Comparison of ENCODE assay signal across 8 cellular contexts in genomic region chr11:63814383-63814736, GRCh38. TPM values are rescaled to one million over a fixed set of nuclear protein-coding genes. Genes with fewer than 3 reads are reported as not detected.
DNase-seq lines count a peak whose midpoint lies in the region; ATAC-seq and TF ChIP-seq lines count a peak whose summit lies in the region.

No MANE protein-coding gene starts in this region.

- H3K79me2 ChIP-seq in GM23248 (ENCODE audit: insufficient read depth), result peaks cover 42% of the 10 kb centered on the region
- peaks cover 49% of the 10 kb centered on the region for H3K79me2 ChIP-seq in SK-N-SH (ENCODE audit: insufficient read depth)

- H3K27ac ChIP-seq in GM23248, result no peak overlapping the region
- peak overlapping the region; percentile 68 to 82; a peak in 2 of 4 replicates for H3K27ac ChIP-seq in SK-N-SH (ENCODE audit: low read depth in 2 of 2, low read length in 1 of 2)
- peak overlapping the region in 15 of 21 experiments; percentile 47 to 87 (median 76) for H3K27ac ChIP-seq in skin epidermis

- H3K36me3 Mint-ChIP-seq in glutamatergic neuron (ENCODE audit: unreplicated experiment), result peaks cover 5% of the 10 kb centered on the region

- H3K4me1 ChIP-seq in GM23248 (ENCODE audit: insufficient read depth) (peaks cover 17% of the 10 kb centered on the region), SK-N-SH (ENCODE audit: control insufficient read depth in 1 of 2, insufficient read depth in 2 of 2, low read depth in 1 of 2, low read length in 1 of 2) (peaks cover 9 to 15% of the 10 kb centered on the region in 2 experiments; a peak in 3 of 4 replicates)

- in situ Hi-C loops in GM23248 (cut with MboI), result no loop called here

- ATAC-seq in GM19328 (IDR thresholded peaks at IDR 0.05; ENCODE audit: unreplicated experiment), result no peak

- H3K4me3 ChIP-seq in GM23248 (peak overlapping the region; percentile 98), SK-N-SH (ENCODE audit: low read depth in 2 of 2, low read length in 1 of 2) (peak overlapping the region; percentile 72 to 76), skin epidermis (peak overlapping the region; percentile 58 to 92 (median 86))

- H3K9ac ChIP-seq in GM23248 (peak overlapping the region; percentile 86), SK-N-SH (peak overlapping the region; percentile 93)

- H3K4me1 Mint-ChIP-seq in glutamatergic neuron (ENCODE audit: low read depth, unreplicated experiment), result peaks cover 18% of the 10 kb centered on the region

- H3K36me3 ChIP-seq in GM23248 (ENCODE audit: low read depth), result no peaks in the 10 kb centered on the region
- H3K36me3 ChIP-seq in SK-N-SH (replicated peaks in 1 of 2; ENCODE audit: control insufficient read depth in 1 of 2, insufficient read depth in 2 of 2, low read length in 1 of 2), result peaks cover 14 to 26% of the 10 kb centered on the region in 2 experiments

- peaks cover 2% of the 10 kb centered on the region for H3K27me3 Mint-ChIP-seq in glutamatergic neuron (ENCODE audit: unreplicated experiment)

- 0 out of 2 replicates have a peak, but pooled peaks cover 7% of the 10 kb centered on the region for H3F3A ChIP-seq in GM23248 (ENCODE audit: insufficient read depth)
- peaks cover 6% of the 10 kb centered on the region for H3F3A ChIP-seq in SK-N-SH (replicated peaks; ENCODE audit: insufficient read depth)

- peaks cover 2% of the 10 kb centered on the region for H3K9me3 Mint-ChIP-seq in glutamatergic neuron (ENCODE audit: unreplicated experiment)

- peak overlapping the region; percentile 52 for H3K27ac Mint-ChIP-seq in glutamatergic neuron (ENCODE audit: unreplicated experiment)

- peak overlapping the region; percentile 93 for H3K4me3 Mint-ChIP-seq in glutamatergic neuron (ENCODE audit: unreplicated experiment)

- no peak for DNase-seq in GM23248
- no peak for DNase-seq in SK-N-SH
- DNase-seq in glutamatergic neuron, result no peak
- no peak for DNase-seq in NCI-H187 treated with DMSO at 0.1 percent for 48 hours (lab: John Stamatoyannopoulos, UW)
- no peak for DNase-seq in NCI-H2171 (lab: John Stamatoyannopoulos, UW)
- no peak for DNase-seq in DMS153 treated with DMSO at 0.1 percent for 48 hours (lab: John Stamatoyannopoulos, UW; ENCODE audit: unreplicated experiment)

- H3K9me2 ChIP-seq in GM23248 (ENCODE audit: insufficient read depth) (no peaks in the 10 kb centered on the region), SK-N-SH (no peaks in the 10 kb centered on the region)

- WGBS in GM23248 (ENCODE audit: low coverage in 1 of 2, low lambda C conversion rate in 2 of 2, missing lambda C conversion rate in 2 of 2), 2 experiments, result 3 to 4% methylated on average over 7 of the region's 7 CpGs
- WGBS in SK-N-SH (ENCODE audit: low lambda C conversion rate), result 18% methylated on average over 7 of the region's 7 CpGs

- H4K20me1 ChIP-seq in GM23248 (ENCODE audit: insufficient read depth), result peaks cover 4% of the 10 kb centered on the region; the same call in 1 of the 2 replicates
- peaks cover 38% of the 10 kb centered on the region for H4K20me1 ChIP-seq in SK-N-SH (ENCODE audit: insufficient read depth)

- POLR2A ChIA-PET in SK-N-SH (lab: Yijun Ruan, JAX), result interaction anchor here (0.6 kb wide), 4 partner anchors 8 to 103 kb away, joined by 3 to 6 read pairs (median 4); partner anchors contain the start of gene RCOR2

- H2AFZ ChIP-seq in GM23248 (peak overlapping the region; percentile 91), SK-N-SH (ENCODE audit: low read depth) (no peak overlapping the region)

- TF ChIP-seq EP300 in SK-N-SH (IDR thresholded peaks at IDR 0.05; ENCODE audit: borderline replicate concordance in 1 of 2, low read depth in 1 of 2, low read length in 1 of 2), result no peak

- H3K27me3 ChIP-seq in GM23248 (replicated peaks; ENCODE audit: insufficient read depth) (no peaks in the 10 kb centered on the region), SK-N-SH (ENCODE audit: insufficient read depth) (no peaks in the 10 kb centered on the region)

- H3K9me3 ChIP-seq in GM23248 (ENCODE audit: low read depth) (no peaks in the 10 kb centered on the region), SK-N-SH (no peaks in the 10 kb centered on the region)

- TF ChIP-seq CTCF in SK-N-SH (IDR thresholded peaks at IDR 0.05) (no peak), glutamatergic neuron (IDR thresholded peaks at IDR 0.05; ENCODE audit: partially characterized antibody, unreplicated experiment) (no peak)

- CTCF ChIA-PET in SK-N-SH (lab: Yijun Ruan, JAX), result interaction anchor here (1.0 to 1.1 kb wide), 2 partner anchors 14 to 23 kb away, joined by 3 read pairs; no protein-coding TSS in a partner anchor

- H3K4me2 ChIP-seq in GM23248 (ENCODE audit: unreplicated experiment) (peak overlapping the region; percentile 92), SK-N-SH (peak overlapping the region; percentile 95)

- TF ChIP-seq RAD21 in SK-N-SH (IDR thresholded peaks at IDR 0.05; ENCODE audit: low read length), result no peak

TF ChIP-seq in SK-N-SH, 30 proteins besides CTCF, POLR2A, EP300 and RAD21:
- TF ChIP-seq RXRA (IDR thresholded peaks at IDR 0.05; ENCODE audit: borderline replicate concordance, low read depth) (no peak), PBX3 (IDR thresholded peaks at IDR 0.05) (no peak), YY1 (IDR thresholded peaks at IDR 0.05; ENCODE audit: low read depth) (no peak), MXI1 (IDR thresholded peaks at IDR 0.05; ENCODE audit: low read depth, low read length) (no peak), IRF3 (IDR thresholded peaks at IDR 0.05; ENCODE audit: low read depth, low read length) (no peak), MAX (IDR thresholded peaks at IDR 0.05; ENCODE audit: low read depth) (no peak), GATA2 (CRISPR knock-in tag; IDR thresholded peaks at IDR 0.05) (no peak), EZH2phosphoT487 (IDR thresholded peaks at IDR 0.05; ENCODE audit: borderline replicate concordance, low read depth) (no peak), JUND (IDR thresholded peaks at IDR 0.05) (no peak), SMC3 (IDR thresholded peaks at IDR 0.05; ENCODE audit: low read depth, low read length) (no peak), TCF12 (IDR thresholded peaks at IDR 0.05) (no peak), MEF2A (IDR thresholded peaks at IDR 0.05; ENCODE audit: borderline replicate concordance, low read depth) (no peak), RFX5 (IDR thresholded peaks at IDR 0.05; ENCODE audit: low read length) (no peak), CHD2 (IDR thresholded peaks at IDR 0.05; ENCODE audit: low read length, partially characterized antibody) (no peak), FOXM1 (IDR thresholded peaks at IDR 0.05; ENCODE audit: low read depth) (no peak), RCOR1 (IDR thresholded peaks at IDR 0.05; ENCODE audit: low read length) (no peak), NRF1 (IDR thresholded peaks at IDR 0.05; ENCODE audit: low read depth, low read length) (no peak), FOXJ3 (CRISPR knock-in tag; IDR thresholded peaks at IDR 0.05) (no peak), TAF1 (IDR thresholded peaks at IDR 0.05; ENCODE audit: borderline replicate concordance, low read depth, low read length) (no peak), GABPA (IDR thresholded peaks at IDR 0.05; ENCODE audit: low read depth) (no peak)

RNA-seq across cellular contexts. Expression of gene SPINDOC, which starts 1.1 kb away (rescaled TPM):
- total RNA-seq in GM23248 (2014; rRNA removed; shearing (Covaris generic)), result 10.6 and 15.3 TPM in 2 replicates
- polyA plus RNA-seq in GM23248 (2016; fragmentation: Nextera tagmentation; extraction: Ambion mirVana), result 0.30 and 0.86 TPM in 2 replicates
- 39.2 and 45.0 TPM in 2 replicates for polyA plus RNA-seq in SK-N-SH (2012; rRNA removed)
- 23.7 and 31.3 TPM in 2 replicates for polyA plus RNA-seq in SK-N-SH (2012; cell fraction: cytosol; rRNA removed)
- 39.0 and 49.5 TPM in 2 replicates for polyA plus RNA-seq in SK-N-SH (2012; cell fraction: nucleus; rRNA removed)
- total RNA-seq in glutamatergic neuron (ENCODE audit: unreplicated experiment), result 83.7 TPM

RNA-seq across cellular contexts. Expression of gene MARK2, which starts 24.6 kb away (rescaled TPM):
- 14.8 and 15.8 TPM in 2 replicates for total RNA-seq in GM23248 (2014; rRNA removed; shearing (Covaris generic))
- polyA plus RNA-seq in GM23248 (2016; fragmentation: Nextera tagmentation; extraction: Ambion mirVana) (8.6 and 8.9 TPM in 2 replicates), SK-N-SH (2012; rRNA removed) (14.6 and 18.8 TPM in 2 replicates)
- 9.6 and 13.4 TPM in 2 replicates for polyA plus RNA-seq in SK-N-SH (2012; cell fraction: cytosol; rRNA removed)
- polyA plus RNA-seq in SK-N-SH (2012; cell fraction: nucleus; rRNA removed), result 17.2 and 19.6 TPM in 2 replicates
- 76.8 TPM for total RNA-seq in glutamatergic neuron (ENCODE audit: unreplicated experiment)

RNA-seq across cellular contexts. Expression of gene ZFTA, which starts 45.8 kb away (rescaled TPM):
- 16.6 and 23.0 TPM in 2 replicates for total RNA-seq in GM23248 (2014; rRNA removed; shearing (Covaris generic))
- polyA plus RNA-seq in GM23248 (2016; fragmentation: Nextera tagmentation; extraction: Ambion mirVana) (0.87 and 0.96 TPM in 2 replicates), SK-N-SH (2012; rRNA removed) (8.7 and 10.3 TPM in 2 replicates)
- 7.3 and 9.2 TPM in 2 replicates for polyA plus RNA-seq in SK-N-SH (2012; cell fraction: cytosol; rRNA removed)
- polyA plus RNA-seq in SK-N-SH (2012; cell fraction: nucleus; rRNA removed), result 12.9 and 14.5 TPM in 2 replicates
- total RNA-seq in glutamatergic neuron (ENCODE audit: unreplicated experiment), result 216 TPM
